ENCODE assay signal across 11 cellular contexts in genomic region chr2:129980246-129980645, GRCh38. TPM values are rescaled to one million over a fixed set of nuclear protein-coding genes. Genes with fewer than 3 reads are reported as not detected.
DNase-seq lines count a peak whose midpoint lies in the region; ATAC-seq and TF ChIP-seq lines count a peak whose summit lies in the region.
"Not testable (repeated sequence)": the region's sequence is repeated elsewhere in the genome, so short reads cannot be mapped to it uniquely, and the experiment has no call there.
"Had no signal": no experiment of that assay in that cellular context is flagged by ENCODE, and none has a peak within 500 bp of the region (broad histone marks: within the 10 kb centered on the region; RNA-seq: fewer than 3 reads in every experiment).

No MANE protein-coding gene starts in this region.

- H3K9me2 ChIP-seq in SK-N-SH = not testable (repeated sequence)

- not testable (repeated sequence) for TF ChIP-seq RAD21 in SK-N-SH (IDR thresholded peaks at IDR 0.05; ENCODE audit: low read length)

- H4K5ac ChIP-seq in H9 (ENCODE audit: insufficient read length, low read depth, low read length) = not testable (repeated sequence)

- not testable (repeated sequence) for H3K79me2 ChIP-seq in H9 (ENCODE audit: insufficient read depth, low read length); SK-N-SH (ENCODE audit: insufficient read depth)

- H3K27me3 ChIP-seq in CD8-positive, alpha-beta memory T cell (ENCODE audit: insufficient read depth, low read length, poor library complexity, severe bottlenecking); H9 (ENCODE audit: insufficient read depth, low read length); SK-N-SH (ENCODE audit: insufficient read depth): not testable (repeated sequence)
- H3K27me3 ChIP-seq in esophagus muscularis mucosa = peaks cover 0 to 29% (median 0%) of the 10 kb centered on the region in 4 donors

- peak overlapping the region in 6 of 7 donors; percentile 28 to 66 (median 41) for H3K4me3 Mint-ChIP-seq in CD8-positive, alpha-beta memory T cell
- H3K4me3 Mint-ChIP-seq in H9 = peak overlapping the region; percentile 67 to 83
- peak overlapping the region; percentile 70 for H3K4me3 Mint-ChIP-seq in activated T-helper 17 cell treated with anti-CD3 and anti-CD28 coated beads, Interleukin-2, amount 50 U/mL, for 72 hours
- H3K4me3 Mint-ChIP-seq in memory B cell = peak overlapping the region; percentile 45

- H4K8ac ChIP-seq in H9 (replicated peaks; ENCODE audit: insufficient read length, low read depth, low read length) = not testable (repeated sequence)

- H3K27ac Mint-ChIP-seq in CD8-positive, alpha-beta memory T cell = peak overlapping the region in 3 of 8 donors; percentile 12 to 95 (median 20)
- H3K27ac Mint-ChIP-seq in H9; activated T-helper 17 cell treated with anti-CD3 and anti-CD28 coated beads, Interleukin-2, amount 50 U/mL, for 72 hours: not testable (repeated sequence)
- peak overlapping the region; percentile 18 for H3K27ac Mint-ChIP-seq in memory B cell

- H3K27me3 Mint-ChIP-seq in CD8-positive, alpha-beta memory T cell = peaks cover 35 to 58% of the 10 kb centered on the region in 2 donors
- H3K27me3 Mint-ChIP-seq in H9 (ENCODE audit: low read depth) (peaks cover 67% of the 10 kb centered on the region), memory B cell (peaks cover 20% of the 10 kb centered on the region)
- peaks cover 35% of the 10 kb centered on the region for H3K27me3 Mint-ChIP-seq in activated T-helper 17 cell treated with anti-CD3 and anti-CD28 coated beads, Interleukin-2, amount 50 U/mL, for 72 hours

- not testable (repeated sequence) for H3K9ac ChIP-seq in H9 (ENCODE audit: extremely low read depth, insufficient read length, low read length); SK-N-SH

- not testable (repeated sequence) for TF ChIP-seq POLR2A in esophagus muscularis mucosa (IDR thresholded peaks at IDR 0.05; ENCODE audit: low read depth)

- not testable (repeated sequence) for H3K4me1 ChIP-seq in CD8-positive, alpha-beta memory T cell (ENCODE audit: insufficient read depth, low read length); H9 (ENCODE audit: insufficient read depth, low read length); SK-N-SH (ENCODE audit: control insufficient read depth in 1 of 2, insufficient read depth in 2 of 2, low read depth in 1 of 2, low read length in 1 of 2); esophagus muscularis mucosa

- not testable (repeated sequence) for H3K36me3 ChIP-seq in CD8-positive, alpha-beta memory T cell (ENCODE audit: insufficient read depth, low read length); SK-N-SH (replicated peaks in 1 of 2; ENCODE audit: control insufficient read depth in 1 of 2, insufficient read depth in 2 of 2, low read length in 1 of 2); esophagus muscularis mucosa

- H2BK5ac ChIP-seq in H9 (ENCODE audit: insufficient read length, low read length) = not testable (repeated sequence)

- H3K4me1 Mint-ChIP-seq in CD8-positive, alpha-beta memory T cell = peaks cover 9 to 15% (median 11%) of the 10 kb centered on the region in 3 donors
- H3K4me1 Mint-ChIP-seq in H9 = peaks cover 3 to 16% of the 10 kb centered on the region in 2 experiments
- H3K4me1 Mint-ChIP-seq in activated T-helper 17 cell treated with anti-CD3 and anti-CD28 coated beads, Interleukin-2, amount 50 U/mL, for 72 hours; memory B cell: not testable (repeated sequence)

- H3K14ac ChIP-seq in H9 (ENCODE audit: insufficient read depth, low read length) = not testable (repeated sequence)

- not testable (repeated sequence) for TF ChIP-seq CTCF in H9 (conservative IDR thresholded peaks at IDR 0.05); SK-N-SH (IDR thresholded peaks at IDR 0.05); esophagus muscularis mucosa (IDR thresholded peaks at IDR 0.05)

- H3K4me3 ChIP-seq in CD8-positive, alpha-beta memory T cell (ENCODE audit: low read length) = not testable (repeated sequence)
- H3K4me3 ChIP-seq in SK-N-SH (ENCODE audit: low read depth in 2 of 2, low read length in 1 of 2) = peak overlapping the region in 1 of 2 experiments; percentile 35; a peak in 2 of 4 replicates
- H3K4me3 ChIP-seq in esophagus muscularis mucosa = peak overlapping the region; percentile 57 to 62 (median 60)

- H3K18ac ChIP-seq in H9 (ENCODE audit: insufficient read length, low read depth, low read length) = not testable (repeated sequence)

- POLR2A ChIA-PET in CD8-positive, alpha-beta memory T cell (lab: Charles Lee); SK-N-SH (lab: Yijun Ruan, JAX): not testable (repeated sequence)

- CTCF ChIA-PET in CD8-positive, alpha-beta memory T cell (lab: Charles Lee); SK-N-SH (lab: Yijun Ruan, JAX): not testable (repeated sequence)

- not testable (repeated sequence) for H3K4ac ChIP-seq in H9 (ENCODE audit: low read depth, low read length)

- H2AK5ac ChIP-seq in H9 (ENCODE audit: insufficient read length, low read length) = not testable (repeated sequence)

- not testable (repeated sequence) for H3F3A ChIP-seq in SK-N-SH (replicated peaks; ENCODE audit: insufficient read depth)

- H3K9me3 ChIP-seq in CD8-positive, alpha-beta memory T cell (ENCODE audit: low read length); H9 (ENCODE audit: control insufficient read depth, low read depth, low read length); SK-N-SH; esophagus muscularis mucosa: not testable (repeated sequence)

- H2BK12ac ChIP-seq in H9 (ENCODE audit: insufficient read length, low read depth, low read length) = not testable (repeated sequence)

- not testable (repeated sequence) for H3K79me1 ChIP-seq in H9 (ENCODE audit: insufficient read depth, low read depth, low read length, poor library complexity, severe bottlenecking)

- no CpG with 5 or more reads among the region's 13 CpGs for WGBS in H9 (ENCODE audit: extremely low coverage, insufficient read length, low lambda C conversion rate)
- WGBS in SK-N-SH (ENCODE audit: low lambda C conversion rate) = 0% methylated on average over 5 of the region's 13 CpGs
- 0% methylated on average over 6 of the region's 13 CpGs for WGBS in esophagus muscularis mucosa

- H3T11ph ChIP-seq in H9 (ENCODE audit: low read length) = not testable (repeated sequence)

- intact Hi-C loops in esophagus muscularis mucosa (cut with DNase I) = not testable (repeated sequence)

- H3K36me3 Mint-ChIP-seq in CD8-positive, alpha-beta memory T cell; H9 (ENCODE audit: insufficient read depth in 1 of 3, low read depth in 3 of 3); activated T-helper 17 cell treated with anti-CD3 and anti-CD28 coated beads, Interleukin-2, amount 50 U/mL, for 72 hours (ENCODE audit: low read depth); memory B cell: not testable (repeated sequence)

- not testable (repeated sequence) for H4K20me1 ChIP-seq in H9 (ENCODE audit: control insufficient read depth, insufficient read depth, insufficient read length); SK-N-SH (ENCODE audit: insufficient read depth)

- not testable (repeated sequence) for H2BK120ac ChIP-seq in H9 (ENCODE audit: low read depth, low read length, poor library complexity, severe bottlenecking)

- not testable (repeated sequence) for H2BK20ac ChIP-seq in H9 (ENCODE audit: low read depth, low read length, poor library complexity, severe bottlenecking)

- not testable (repeated sequence) for H2BK15ac ChIP-seq in H9 (ENCODE audit: low read depth, low read length)

- H2AFZ ChIP-seq in H9 (ENCODE audit: low read length); SK-N-SH (ENCODE audit: low read depth): not testable (repeated sequence)

- ATAC-seq in activated T-helper 17 cell treated with anti-CD3 and anti-CD28 coated beads, Interleukin-2, amount 50 U/mL, for 72 hours (replicated peaks) = peak; percentile 35
- peak; percentile 73 for ATAC-seq in memory B cell (ENCODE audit: low read depth)

- not testable (repeated sequence) for H3K23me2 ChIP-seq in H9 (ENCODE audit: insufficient read length, low read depth, low read length, poor library complexity, severe bottlenecking)

- not testable (repeated sequence) for H3K27ac ChIP-seq in CD8-positive, alpha-beta memory T cell (ENCODE audit: low read depth, low read length); H9 (ENCODE audit: insufficient read length, low read depth, low read length); SK-N-SH (ENCODE audit: low read depth in 2 of 2, low read length in 1 of 2)
- H3K27ac ChIP-seq in esophagus muscularis mucosa (replicated peaks in 1 of 4) = peak overlapping the region; percentile 48 to 89 (median 88)

- TF ChIP-seq EP300 in SK-N-SH (IDR thresholded peaks at IDR 0.05; ENCODE audit: borderline replicate concordance in 1 of 2, low read depth in 1 of 2, low read length in 1 of 2); esophagus muscularis mucosa (IDR thresholded peaks at IDR 0.05): not testable (repeated sequence)

- H4K91ac ChIP-seq in H9 (ENCODE audit: insufficient read length, low read depth, low read length) = not testable (repeated sequence)

- not testable (repeated sequence) for H3K56ac ChIP-seq in H9 (ENCODE audit: insufficient read length, low read depth, low read length)

- H3K9me3 Mint-ChIP-seq in CD8-positive, alpha-beta memory T cell; H9; activated T-helper 17 cell treated with anti-CD3 and anti-CD28 coated beads, Interleukin-2, amount 50 U/mL, for 72 hours; memory B cell: not testable (repeated sequence)

- peak overlapping the region; percentile 47 for H3K4me2 ChIP-seq in H9 (ENCODE audit: insufficient read depth, insufficient read length, low read length)
- not testable (repeated sequence) for H3K4me2 ChIP-seq in SK-N-SH

- not testable (repeated sequence) for H3K23ac ChIP-seq in H9 (ENCODE audit: insufficient read length, low read depth, low read length)

- DNase-seq in CD8-positive, alpha-beta memory T cell; H9; SK-N-SH; esophagus muscularis mucosa (ENCODE audit: extremely low spot score); memory B cell (ENCODE audit: low spot score in 2 of 2): not testable (repeated sequence)
- DNase-seq in MV-4-11 (lab: John Stamatoyannopoulos, UW) (peak; percentile 65), retina (peak; percentile 36)

RNA-seq across cellular contexts. Expression of gene RAB6C, which starts 0.8 kb away (rescaled TPM):
- under 1 TPM in 1 of 2 experiments, not detected in 1; 0.09 TPM for total RNA-seq in CD8-positive, alpha-beta memory T cell
- not detected for polyA plus RNA-seq in CD8-positive, alpha-beta memory T cell
- total RNA-seq in H9 (2021) = not detected in 2 replicates
- polyA plus RNA-seq in SK-N-SH (2012; rRNA removed) = 0.02 and 0.05 TPM in 2 replicates
- polyA plus RNA-seq in SK-N-SH (2012; cell fraction: cytosol; rRNA removed) = 0.08 and 0.09 TPM in 2 replicates
- 0.02 and 0.06 TPM in 2 replicates for polyA plus RNA-seq in SK-N-SH (2012; cell fraction: nucleus; rRNA removed)
- not detected for total RNA-seq in activated T-helper 17 cell treated with anti-CD3 and anti-CD28 coated beads, Interleukin-2, amount 50 U/mL, for 72 hours
- total RNA-seq in esophagus muscularis mucosa = under 1 TPM in 3 of 4 donors, not detected in 1; 0.26 to 0.57 (median 0.42) TPM
- total RNA-seq: cardiac septum, HT-29, left lobe of liver had no signal
